Comparison of ENCODE assay signal across 1 cellular context in the genomic region with DNA sequence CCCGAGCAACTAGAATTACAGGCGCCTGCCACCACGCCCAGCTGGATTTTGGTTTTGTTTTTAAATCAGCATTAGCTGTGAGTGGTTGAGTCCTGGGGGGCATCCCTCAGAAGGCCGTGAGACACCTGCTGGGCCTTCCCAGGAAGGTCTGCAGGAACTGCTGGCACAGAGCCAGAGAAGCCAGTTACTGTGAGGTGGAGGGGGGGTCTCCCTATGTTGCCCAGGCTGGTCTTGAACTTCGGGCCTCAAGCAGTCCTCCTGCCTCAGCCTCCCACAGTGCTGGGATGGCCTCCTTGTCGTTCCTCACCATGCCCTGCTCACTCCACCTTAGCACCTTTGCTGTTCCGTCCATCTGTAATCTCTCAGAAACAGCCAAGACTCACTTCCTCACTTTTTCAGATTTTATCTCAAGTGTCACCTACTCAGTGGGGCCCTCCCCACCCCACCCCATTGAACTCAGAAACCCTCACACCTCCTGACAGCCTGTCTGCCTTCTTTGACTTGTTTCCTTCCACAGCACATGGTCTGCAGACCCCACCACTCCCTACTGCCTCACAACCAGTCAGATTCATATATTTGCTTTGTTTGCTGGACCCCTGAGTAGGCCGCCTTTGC.
TF ChIP-seq lines count a peak whose summit lies in the region.

No MANE protein-coding gene starts in this region.

TF ChIP-seq in K562, 482 proteins besides CTCF, POLR2A, EP300 and RAD21 (continued from another document and continues in another):
- TF ChIP-seq, protein P1, sequence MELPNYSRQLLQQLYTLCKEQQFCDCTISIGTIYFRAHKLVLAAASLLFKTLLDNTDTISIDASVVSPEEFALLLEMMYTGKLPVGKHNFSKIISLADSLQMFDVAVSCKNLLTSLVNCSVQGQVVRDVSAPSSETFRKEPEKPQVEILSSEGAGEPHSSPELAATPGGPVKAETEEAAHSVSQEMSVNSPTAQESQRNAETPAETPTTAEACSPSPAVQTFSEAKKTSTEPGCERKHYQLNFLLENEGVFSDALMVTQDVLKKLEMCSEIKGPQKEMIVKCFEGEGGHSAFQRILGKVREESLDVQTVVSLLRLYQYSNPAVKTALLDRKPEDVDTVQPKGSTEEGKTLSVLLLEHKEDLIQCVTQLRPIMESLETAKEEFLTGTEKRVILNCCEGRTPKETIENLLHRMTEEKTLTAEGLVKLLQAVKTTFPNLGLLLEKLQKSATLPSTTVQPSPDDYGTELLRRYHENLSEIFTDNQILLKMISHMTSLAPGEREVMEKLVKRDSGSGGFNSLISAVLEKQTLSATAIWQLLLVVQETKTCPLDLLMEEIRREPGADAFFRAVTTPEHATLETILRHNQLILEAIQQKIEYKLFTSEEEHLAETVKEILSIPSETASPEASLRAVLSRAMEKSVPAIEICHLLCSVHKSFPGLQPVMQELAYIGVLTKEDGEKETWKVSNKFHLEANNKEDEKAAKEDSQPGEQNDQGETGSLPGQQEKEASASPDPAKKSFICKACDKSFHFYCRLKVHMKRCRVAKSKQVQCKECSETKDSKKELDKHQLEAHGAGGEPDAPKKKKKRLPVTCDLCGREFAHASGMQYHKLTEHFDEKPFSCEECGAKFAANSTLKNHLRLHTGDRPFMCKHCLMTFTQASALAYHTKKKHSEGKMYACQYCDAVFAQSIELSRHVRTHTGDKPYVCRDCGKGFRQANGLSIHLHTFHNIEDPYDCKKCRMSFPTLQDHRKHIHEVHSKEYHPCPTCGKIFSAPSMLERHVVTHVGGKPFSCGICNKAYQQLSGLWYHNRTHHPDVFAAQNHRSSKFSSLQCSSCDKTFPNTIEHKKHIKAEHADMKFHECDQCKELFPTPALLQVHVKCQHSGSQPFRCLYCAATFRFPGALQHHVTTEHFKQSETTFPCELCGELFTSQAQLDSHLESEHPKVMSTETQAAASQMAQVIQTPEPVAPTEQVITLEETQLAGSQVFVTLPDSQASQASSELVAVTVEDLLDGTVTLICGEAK (IDR thresholded peaks at IDR 0.05) = no peak
- TF ChIP-seq, protein P1 (CRISPR knock-in tag; IDR thresholded peaks at IDR 0.05) = no peak
- TF ChIP-seq ELF4 (CRISPR knock-in tag; IDR thresholded peaks at IDR 0.05) (no peak), ETS2 (tag; IDR thresholded peaks at IDR 0.05; ENCODE audit: borderline replicate concordance, poor library complexity, severe bottlenecking) (no peak), HNRNPK (IDR thresholded peaks at IDR 0.05; ENCODE audit: low read depth, low read length, poor library complexity, severe bottlenecking) (no peak), E2F1 (CRISPR knock-in tag; IDR thresholded peaks at IDR 0.05) (no peak), ZNF408 (CRISPR knock-in tag; IDR thresholded peaks at IDR 0.05; ENCODE audit: low read depth) (no peak), STAG1 (CRISPR knock-in tag; IDR thresholded peaks at IDR 0.05; ENCODE audit: borderline replicate concordance) (no peak), ELK1 (CRISPR knock-in tag; IDR thresholded peaks at IDR 0.05) (no peak), C11orf30 (IDR thresholded peaks at IDR 0.05; ENCODE audit: low read depth) (no peak), ZNF431 (CRISPR knock-in tag; IDR thresholded peaks at IDR 0.05) (no peak), ZNF3 (CRISPR knock-in tag; IDR thresholded peaks at IDR 0.05) (no peak), LCOR (CRISPR knock-in tag; IDR thresholded peaks at IDR 0.05) (no peak), TEAD4 (IDR thresholded peaks at IDR 0.05; ENCODE audit: low read length) (peak; percentile 79), TEAD4 (CRISPR knock-in tag; IDR thresholded peaks at IDR 0.05; ENCODE audit: borderline replicate concordance) (no peak), ZNF280A (IDR thresholded peaks at IDR 0.05; ENCODE audit: low read depth, partially characterized antibody) (no peak), CBX1 (IDR thresholded peaks at IDR 0.05; ENCODE audit: low read depth) (peak; percentile 86), HNRNPL (IDR thresholded peaks at IDR 0.05; ENCODE audit: low read depth, low read length) (no peak), TCF3 (CRISPR knock-in tag; IDR thresholded peaks at IDR 0.05) (peak; percentile 73), RFX7 (CRISPR knock-in tag; IDR thresholded peaks at IDR 0.05) (no peak), SMARCB1 (IDR thresholded peaks at IDR 0.05; ENCODE audit: insufficient read length, low read depth) (no peak), ZNF165 (CRISPR knock-in tag; IDR thresholded peaks at IDR 0.05; ENCODE audit: borderline replicate concordance) (no peak), ESRRB (CRISPR knock-in tag; IDR thresholded peaks at IDR 0.05; ENCODE audit: borderline replicate concordance) (no peak), RHOXF2B (CRISPR knock-in tag; conservative IDR thresholded peaks at IDR 0.05) (no peak)
- TF ChIP-seq, protein P2, sequence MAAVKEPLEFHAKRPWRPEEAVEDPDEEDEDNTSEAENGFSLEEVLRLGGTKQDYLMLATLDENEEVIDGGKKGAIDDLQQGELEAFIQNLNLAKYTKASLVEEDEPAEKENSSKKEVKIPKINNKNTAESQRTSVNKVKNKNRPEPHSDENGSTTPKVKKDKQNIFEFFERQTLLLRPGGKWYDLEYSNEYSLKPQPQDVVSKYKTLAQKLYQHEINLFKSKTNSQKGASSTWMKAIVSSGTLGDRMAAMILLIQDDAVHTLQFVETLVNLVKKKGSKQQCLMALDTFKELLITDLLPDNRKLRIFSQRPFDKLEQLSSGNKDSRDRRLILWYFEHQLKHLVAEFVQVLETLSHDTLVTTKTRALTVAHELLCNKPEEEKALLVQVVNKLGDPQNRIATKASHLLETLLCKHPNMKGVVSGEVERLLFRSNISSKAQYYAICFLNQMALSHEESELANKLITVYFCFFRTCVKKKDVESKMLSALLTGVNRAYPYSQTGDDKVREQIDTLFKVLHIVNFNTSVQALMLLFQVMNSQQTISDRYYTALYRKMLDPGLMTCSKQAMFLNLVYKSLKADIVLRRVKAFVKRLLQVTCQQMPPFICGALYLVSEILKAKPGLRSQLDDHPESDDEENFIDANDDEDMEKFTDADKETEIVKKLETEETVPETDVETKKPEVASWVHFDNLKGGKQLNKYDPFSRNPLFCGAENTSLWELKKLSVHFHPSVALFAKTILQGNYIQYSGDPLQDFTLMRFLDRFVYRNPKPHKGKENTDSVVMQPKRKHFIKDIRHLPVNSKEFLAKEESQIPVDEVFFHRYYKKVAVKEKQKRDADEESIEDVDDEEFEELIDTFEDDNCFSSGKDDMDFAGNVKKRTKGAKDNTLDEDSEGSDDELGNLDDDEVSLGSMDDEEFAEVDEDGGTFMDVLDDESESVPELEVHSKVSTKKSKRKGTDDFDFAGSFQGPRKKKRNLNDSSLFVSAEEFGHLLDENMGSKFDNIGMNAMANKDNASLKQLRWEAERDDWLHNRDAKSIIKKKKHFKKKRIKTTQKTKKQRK (IDR thresholded peaks at IDR 0.05; ENCODE audit: borderline replicate concordance, low read depth, low read length) = no peak
- TF ChIP-seq, protein P3, sequence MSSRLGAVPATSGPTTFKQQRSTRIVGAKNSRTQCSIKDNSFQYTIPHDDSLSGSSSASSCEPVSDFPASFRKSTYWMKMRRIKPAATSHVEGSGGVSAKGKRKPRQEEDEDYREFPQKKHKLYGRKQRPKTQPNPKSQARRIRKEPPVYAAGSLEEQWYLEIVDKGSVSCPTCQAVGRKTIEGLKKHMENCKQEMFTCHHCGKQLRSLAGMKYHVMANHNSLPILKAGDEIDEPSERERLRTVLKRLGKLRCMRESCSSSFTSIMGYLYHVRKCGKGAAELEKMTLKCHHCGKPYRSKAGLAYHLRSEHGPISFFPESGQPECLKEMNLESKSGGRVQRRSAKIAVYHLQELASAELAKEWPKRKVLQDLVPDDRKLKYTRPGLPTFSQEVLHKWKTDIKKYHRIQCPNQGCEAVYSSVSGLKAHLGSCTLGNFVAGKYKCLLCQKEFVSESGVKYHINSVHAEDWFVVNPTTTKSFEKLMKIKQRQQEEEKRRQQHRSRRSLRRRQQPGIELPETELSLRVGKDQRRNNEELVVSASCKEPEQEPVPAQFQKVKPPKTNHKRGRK (tag; IDR thresholded peaks at IDR 0.05) = no peak
- TF ChIP-seq, protein P4, sequence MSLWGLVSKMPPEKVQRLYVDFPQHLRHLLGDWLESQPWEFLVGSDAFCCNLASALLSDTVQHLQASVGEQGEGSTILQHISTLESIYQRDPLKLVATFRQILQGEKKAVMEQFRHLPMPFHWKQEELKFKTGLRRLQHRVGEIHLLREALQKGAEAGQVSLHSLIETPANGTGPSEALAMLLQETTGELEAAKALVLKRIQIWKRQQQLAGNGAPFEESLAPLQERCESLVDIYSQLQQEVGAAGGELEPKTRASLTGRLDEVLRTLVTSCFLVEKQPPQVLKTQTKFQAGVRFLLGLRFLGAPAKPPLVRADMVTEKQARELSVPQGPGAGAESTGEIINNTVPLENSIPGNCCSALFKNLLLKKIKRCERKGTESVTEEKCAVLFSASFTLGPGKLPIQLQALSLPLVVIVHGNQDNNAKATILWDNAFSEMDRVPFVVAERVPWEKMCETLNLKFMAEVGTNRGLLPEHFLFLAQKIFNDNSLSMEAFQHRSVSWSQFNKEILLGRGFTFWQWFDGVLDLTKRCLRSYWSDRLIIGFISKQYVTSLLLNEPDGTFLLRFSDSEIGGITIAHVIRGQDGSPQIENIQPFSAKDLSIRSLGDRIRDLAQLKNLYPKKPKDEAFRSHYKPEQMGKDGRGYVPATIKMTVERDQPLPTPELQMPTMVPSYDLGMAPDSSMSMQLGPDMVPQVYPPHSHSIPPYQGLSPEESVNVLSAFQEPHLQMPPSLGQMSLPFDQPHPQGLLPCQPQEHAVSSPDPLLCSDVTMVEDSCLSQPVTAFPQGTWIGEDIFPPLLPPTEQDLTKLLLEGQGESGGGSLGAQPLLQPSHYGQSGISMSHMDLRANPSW (CRISPR knock-in tag; IDR thresholded peaks at IDR 0.05) = no peak
- TF ChIP-seq, protein P5, sequence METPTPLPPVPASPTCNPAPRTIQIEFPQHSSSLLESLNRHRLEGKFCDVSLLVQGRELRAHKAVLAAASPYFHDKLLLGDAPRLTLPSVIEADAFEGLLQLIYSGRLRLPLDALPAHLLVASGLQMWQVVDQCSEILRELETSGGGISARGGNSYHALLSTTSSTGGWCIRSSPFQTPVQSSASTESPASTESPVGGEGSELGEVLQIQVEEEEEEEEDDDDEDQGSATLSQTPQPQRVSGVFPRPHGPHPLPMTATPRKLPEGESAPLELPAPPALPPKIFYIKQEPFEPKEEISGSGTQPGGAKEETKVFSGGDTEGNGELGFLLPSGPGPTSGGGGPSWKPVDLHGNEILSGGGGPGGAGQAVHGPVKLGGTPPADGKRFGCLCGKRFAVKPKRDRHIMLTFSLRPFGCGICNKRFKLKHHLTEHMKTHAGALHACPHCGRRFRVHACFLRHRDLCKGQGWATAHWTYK (CRISPR knock-in tag; IDR thresholded peaks at IDR 0.05) = no peak
- TF ChIP-seq, protein P6, sequence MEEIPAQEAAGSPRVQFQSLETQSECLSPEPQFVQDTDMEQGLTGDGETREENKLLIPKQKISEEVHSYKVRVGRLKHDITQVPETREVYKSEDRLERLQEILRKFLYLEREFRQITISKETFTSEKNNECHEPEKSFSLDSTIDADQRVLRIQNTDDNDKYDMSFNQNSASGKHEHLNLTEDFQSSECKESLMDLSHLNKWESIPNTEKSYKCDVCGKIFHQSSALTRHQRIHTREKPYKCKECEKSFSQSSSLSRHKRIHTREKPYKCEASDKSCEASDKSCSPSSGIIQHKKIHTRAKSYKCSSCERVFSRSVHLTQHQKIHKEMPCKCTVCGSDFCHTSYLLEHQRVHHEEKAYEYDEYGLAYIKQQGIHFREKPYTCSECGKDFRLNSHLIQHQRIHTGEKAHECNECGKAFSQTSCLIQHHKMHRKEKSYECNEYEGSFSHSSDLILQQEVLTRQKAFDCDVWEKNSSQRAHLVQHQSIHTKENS (CRISPR knock-in tag; IDR thresholded peaks at IDR 0.05) = no peak
